ENCODE assay signal across 9 cellular contexts in genomic region chr3:18127181-18127863, GRCh38.
A peak's percentile ranks its signal among the peaks of the same experiment; 100 is the strongest.
DNase-seq lines count a peak whose midpoint lies in the region; ATAC-seq and TF ChIP-seq lines count a peak whose summit lies in the region.
"Had no signal": no experiment of that assay in that cellular context is flagged by ENCODE, and none has a peak within 500 bp of the region (broad histone marks: within the 10 kb centered on the region; RNA-seq: fewer than 3 reads in every experiment).

No MANE protein-coding gene starts in this region.

- TF ChIP-seq CTCF in natural killer cell (IDR thresholded peaks at IDR 0.05) = no peak

- ATAC-seq in GM18909 (IDR thresholded peaks at IDR 0.05; ENCODE audit: poor library complexity, unreplicated experiment) = peak; percentile 93
- peak; percentile 94 for ATAC-seq in HG02642 (IDR thresholded peaks at IDR 0.05; ENCODE audit: poor library complexity, unreplicated experiment)
- ATAC-seq in memory B cell (ENCODE audit: low read depth) = peak; percentile 93
- no peak for ATAC-seq in natural killer cell

- DNase-seq in KG1 (lab: John Stamatoyannopoulos, UW) (peak; percentile 67), memory B cell (ENCODE audit: low spot score in 2 of 2) (peak; percentile 51 to 61), natural killer cell (no peak), cerebellar nuclear complex (lab: John Stamatoyannopoulos, UW) (no peak)
- no peak for DNase-seq in activated effector memory CD4-positive, alpha-beta T cell treated with anti-CD3 and anti-CD28 coated beads, Interleukin-2, amount 50 U/mL, for 16 hours
- DNase-seq: HCEC 1CT had no signal

- H3K4me3 Mint-ChIP-seq in memory B cell (peak overlapping the region; percentile 33), natural killer cell (no peak overlapping the region)
- H3K4me3 Mint-ChIP-seq: naive thymus-derived CD8-positive, alpha-beta T cell had no signal

- H3K36me3 Mint-ChIP-seq in memory B cell (no peaks in the 10 kb centered on the region), natural killer cell (no peaks in the 10 kb centered on the region)
- H3K36me3 Mint-ChIP-seq: naive thymus-derived CD8-positive, alpha-beta T cell had no signal

- intact Hi-C loops in natural killer cell (cut with micrococcal nuclease) = no loop called here

- H3K27ac Mint-ChIP-seq in memory B cell = peak overlapping the region; percentile 84
- H3K27ac Mint-ChIP-seq in natural killer cell = no peak overlapping the region

- H3K4me1 Mint-ChIP-seq in memory B cell (peaks cover 18% of the 10 kb centered on the region), natural killer cell (no peaks in the 10 kb centered on the region)

- no peaks in the 10 kb centered on the region for H3K9me3 Mint-ChIP-seq in memory B cell
- no peaks in the 10 kb centered on the region for H3K9me3 Mint-ChIP-seq in natural killer cell
- H3K9me3 Mint-ChIP-seq: naive thymus-derived CD8-positive, alpha-beta T cell had no signal

- H3K27me3 Mint-ChIP-seq in memory B cell (no peaks in the 10 kb centered on the region), natural killer cell (ENCODE audit: low read depth in 2 of 2) (peaks cover 0 to 7% of the 10 kb centered on the region in 2 donors)
- H3K27me3 Mint-ChIP-seq: naive thymus-derived CD8-positive, alpha-beta T cell had no signal

Comparison
In these comparisons a context has a peak if more than half of its experiments do, and no peak if none do; other contexts are left out.
1. ATAC-seq: peak in GM18909 (single experiment), HG02642 (single experiment) and memory B cell (single experiment); none in natural killer cell (0 of 3).
2. DNase-seq: peak in KG1 (single experiment) and memory B cell (2 of 2); none in natural killer cell (single experiment), cerebellar nuclear complex (0 of 2) and activated effector memory CD4-positive, alpha-beta T cell treated with anti-CD3 and anti-CD28 coated beads, Interleukin-2, amount 50 U/mL, for 16 hours (single experiment).